Comparison of ENCODE assay signal across 17 cellular contexts in genomic region chr12:91777268-91777997, GRCh38.
A peak's percentile ranks its signal among the peaks of the same experiment; 100 is the strongest.
DNase-seq lines count a peak whose midpoint lies in the region; ATAC-seq, FAIRE-seq and TF ChIP-seq lines count a peak whose summit lies in the region.
"Had no signal": no experiment of that assay in that cellular context is flagged by ENCODE, and none has a peak within 500 bp of the region (broad histone marks: within the 10 kb centered on the region; RNA-seq: fewer than 3 reads in every experiment).

No MANE protein-coding gene starts in this region.

- H3K4me3 ChIP-seq in bronchial epithelial cell (ENCODE audit: low read depth, low read length) (no peak overlapping the region), spleen (no peak overlapping the region)
- H3K4me3 ChIP-seq: esophagus muscularis mucosa, sigmoid colon, tibial nerve had no signal

- H3K27ac Mint-ChIP-seq in activated T-cell treated with anti-CD3 and anti-CD28 coated beads, Interleukin-2, amount 50 U/mL, for 24 hours: no peak overlapping the region
- no peak overlapping the region for H3K27ac Mint-ChIP-seq in immature natural killer cell

- no peaks in the 10 kb centered on the region for H3K36me3 Mint-ChIP-seq in activated T-cell treated with anti-CD3 and anti-CD28 coated beads, Interleukin-2, amount 50 U/mL, for 4 hours (ENCODE audit: insufficient read depth)
- no peaks in the 10 kb centered on the region for H3K36me3 Mint-ChIP-seq in activated T-cell treated with anti-CD3 and anti-CD28 coated beads, Interleukin-2, amount 50 U/mL, for 24 hours (ENCODE audit: low read depth)
- H3K36me3 Mint-ChIP-seq in immature natural killer cell: peaks cover 0 to 2% (median 0%) of the 10 kb centered on the region in 3 donors

- FAIRE-seq in bronchial epithelial cell (lab: Jason Lieb, UNC): no peak

- in situ Hi-C loops in KBM-7 (cut with MboI; ENCODE audit: low pct_unique_long_range_greater_than_20kb, low sequenced_read_pairs): no loop called here

- H3K9me3 Mint-ChIP-seq in activated T-cell treated with anti-CD3 and anti-CD28 coated beads, Interleukin-2, amount 50 U/mL, for 4 hours: no peaks in the 10 kb centered on the region
- no peaks in the 10 kb centered on the region for H3K9me3 Mint-ChIP-seq in activated T-cell treated with anti-CD3 and anti-CD28 coated beads, Interleukin-2, amount 50 U/mL, for 24 hours
- H3K9me3 Mint-ChIP-seq in immature natural killer cell: no peaks in the 10 kb centered on the region
- H3K9me3 Mint-ChIP-seq: HFFc6 had no signal

- no peak for DNase-seq in activated T-cell treated with anti-CD3 and anti-CD28 coated beads, Interleukin-2, amount 50 U/mL, for 4 hours
- no peak for DNase-seq in activated T-cell treated with anti-CD3 and anti-CD28 coated beads, Interleukin-2, amount 50 U/mL, for 24 hours
- DNase-seq in RKO (ENCODE audit: low spot score) (peak; percentile 7), bronchial epithelial cell (ENCODE audit: low read depth) (peak; percentile 84), spleen (no peak), immature natural killer cell (no peak), KBM-7 (no peak)
- DNase-seq: ACHN, caudate nucleus, DMS79 treated with DMSO at 0.1 percent for 48 hours, HFFc6, Kasumi-1, NCI-H2171 treated with DMSO at 0.1 percent for 48 hours, sigmoid colon had no signal

- H3K4me3 Mint-ChIP-seq in activated T-cell treated with anti-CD3 and anti-CD28 coated beads, Interleukin-2, amount 50 U/mL, for 4 hours: no peak overlapping the region
- H3K4me3 Mint-ChIP-seq in activated T-cell treated with anti-CD3 and anti-CD28 coated beads, Interleukin-2, amount 50 U/mL, for 24 hours: no peak overlapping the region
- peak overlapping the region in 1 of 5 donors; percentile 18 for H3K4me3 Mint-ChIP-seq in immature natural killer cell

- peaks cover 36% of the 10 kb centered on the region for H3K4me1 Mint-ChIP-seq in activated T-cell treated with anti-CD3 and anti-CD28 coated beads, Interleukin-2, amount 50 U/mL, for 4 hours (ENCODE audit: low read depth)
- peaks cover 40% of the 10 kb centered on the region for H3K4me1 Mint-ChIP-seq in activated T-cell treated with anti-CD3 and anti-CD28 coated beads, Interleukin-2, amount 50 U/mL, for 24 hours (ENCODE audit: low read depth)
- H3K4me1 Mint-ChIP-seq in immature natural killer cell: peaks cover 9 to 13% of the 10 kb centered on the region in 2 donors

- no peaks in the 10 kb centered on the region for H3K27me3 Mint-ChIP-seq in activated T-cell treated with anti-CD3 and anti-CD28 coated beads, Interleukin-2, amount 50 U/mL, for 4 hours (ENCODE audit: low read depth)
- H3K27me3 Mint-ChIP-seq in activated T-cell treated with anti-CD3 and anti-CD28 coated beads, Interleukin-2, amount 50 U/mL, for 24 hours: no peaks in the 10 kb centered on the region
- H3K27me3 Mint-ChIP-seq in immature natural killer cell (ENCODE audit: low read depth in 3 of 3): peaks cover 0 to 6% (median 6%) of the 10 kb centered on the region in 3 donors

- peak overlapping the region; percentile 73 to 89 (median 80) for H3K27ac ChIP-seq in spleen
- H3K27ac ChIP-seq: esophagus muscularis mucosa had no signal

- intact Hi-C loops in spleen (cut with DNase I; ENCODE audit: low total_unique reads): no loop called here

- WGBS in spleen, 5 donors: 87 to 93% (median 89%) methylated on average over 6 of the region's 6 CpGs

- TF ChIP-seq POLR2A in spleen (IDR thresholded peaks at IDR 0.05): no peak

- ATAC-seq in activated T-cell treated with anti-CD3 and anti-CD28 coated beads, Interleukin-2, amount 50 U/mL, for 4 hours: peak; percentile 32
- no peak for ATAC-seq in GM18870 (IDR thresholded peaks at IDR 0.05; ENCODE audit: unreplicated experiment)

- no peaks in the 10 kb centered on the region for H3K9me3 ChIP-seq in spleen
- H3K9me3 ChIP-seq: esophagus muscularis mucosa, sigmoid colon, tibial nerve had no signal

- no peaks in the 10 kb centered on the region for H3K27me3 ChIP-seq in bronchial epithelial cell (ENCODE audit: control insufficient read depth, insufficient read depth, low read length)
- H3K27me3 ChIP-seq in spleen (replicated peaks in 1 of 7): no peaks in the 10 kb centered on the region
- H3K27me3 ChIP-seq: esophagus muscularis mucosa, sigmoid colon, tibial nerve had no signal

- TF ChIP-seq CTCF in bronchial epithelial cell (IDR thresholded peaks at IDR 0.05; ENCODE audit: insufficient read depth, low read length, severe bottlenecking): no peak
- no peak for TF ChIP-seq CTCF in spleen (IDR thresholded peaks at IDR 0.05 in 8 of 11, conservative IDR thresholded peaks at IDR 0.05 in 3 of 11)

- H3K36me3 ChIP-seq in bronchial epithelial cell (ENCODE audit: control insufficient read depth, insufficient read depth, low read length): no peaks in the 10 kb centered on the region
- no peaks in the 10 kb centered on the region for H3K36me3 ChIP-seq in spleen
- H3K36me3 ChIP-seq: esophagus muscularis mucosa, sigmoid colon, tibial nerve had no signal

- H3K4me1 ChIP-seq in spleen: peaks cover 12 to 41% (median 24%) of the 10 kb centered on the region in 6 donors

Comparison
In these comparisons a context has a peak if more than half of its experiments do, and no peak if none do; other contexts are left out.
1. DNase-seq: peak in RKO (single experiment) and bronchial epithelial cell (single experiment); none in activated T-cell treated with anti-CD3 and anti-CD28 coated beads, Interleukin-2, amount 50 U/mL, for 4 hours (single experiment), activated T-cell treated with anti-CD3 and anti-CD28 coated beads, Interleukin-2, amount 50 U/mL, for 24 hours (single experiment), spleen (single experiment), immature natural killer cell (0 of 3) and KBM-7 (single experiment).